Comparison of ENCODE assay signal across 1 cellular context in genomic region chr5:177476531-177477233, GRCh38.
TF ChIP-seq lines count a peak whose summit lies in the region.

No MANE protein-coding gene starts in this region.

TF ChIP-seq in HepG2, 621 proteins besides CTCF, POLR2A, EP300 and RAD21:
- TF ChIP-seq XBP1 (CRISPR knock-in tag; IDR thresholded peaks at IDR 0.05): no peak
- no peak for TF ChIP-seq SETDB1 (CRISPR knock-in tag; IDR thresholded peaks at IDR 0.05; ENCODE audit: borderline replicate concordance)
- no peak for TF ChIP-seq ZNF232 (CRISPR knock-in tag; IDR thresholded peaks at IDR 0.05; ENCODE audit: borderline replicate concordance)
- peak; percentile 17; the same call in 1 of the 2 replicates for TF ChIP-seq ETV5 (CRISPR knock-in tag; IDR thresholded peaks at IDR 0.05; ENCODE audit: borderline replicate concordance)
- 0 out of 2 replicates have a peak, but pooled peaks have one; percentile 23 for TF ChIP-seq NFYC (CRISPR knock-in tag; IDR thresholded peaks at IDR 0.05)
- TF ChIP-seq SP5 (CRISPR knock-in tag; IDR thresholded peaks at IDR 0.05; ENCODE audit: borderline replicate concordance, low read depth): 0 out of 2 replicates have a peak, but pooled peaks have one; percentile 13
- TF ChIP-seq SATB2 (CRISPR knock-in tag; IDR thresholded peaks at IDR 0.05): no peak
- no peak for TF ChIP-seq HOXA7 (CRISPR knock-in tag; IDR thresholded peaks at IDR 0.05)
- no peak for TF ChIP-seq FOXK2 (IDR thresholded peaks at IDR 0.05)
- peak; percentile 77 for TF ChIP-seq ZBTB33 (CRISPR knock-in tag; IDR thresholded peaks at IDR 0.05)
- TF ChIP-seq ZNF33A (CRISPR knock-in tag; IDR thresholded peaks at IDR 0.05; ENCODE audit: borderline replicate concordance): no peak
- TF ChIP-seq SP1 (IDR thresholded peaks at IDR 0.05): no peak
- no peak for TF ChIP-seq SP1 (CRISPR knock-in tag; IDR thresholded peaks at IDR 0.05)
- no peak for TF ChIP-seq GLI4 (CRISPR knock-in tag; IDR thresholded peaks at IDR 0.05; ENCODE audit: borderline replicate concordance)
- no peak for TF ChIP-seq POLR2AphosphoS5 (IDR thresholded peaks at IDR 0.05; ENCODE audit: low read depth, low read length)
- no peak for TF ChIP-seq ZFP36L1 (CRISPR knock-in tag; IDR thresholded peaks at IDR 0.05)
- no peak for TF ChIP-seq KAT2B (IDR thresholded peaks at IDR 0.05; ENCODE audit: borderline replicate concordance, low read depth, low read length)
- TF ChIP-seq ZNF274 (CRISPR knock-in tag; IDR thresholded peaks at IDR 0.05): no peak
- no peak for TF ChIP-seq MEIS1 (CRISPR knock-in tag; IDR thresholded peaks at IDR 0.05; ENCODE audit: borderline replicate concordance)
- TF ChIP-seq MED13 (CRISPR knock-in tag; IDR thresholded peaks at IDR 0.05): no peak
- no peak for TF ChIP-seq PHB2 (IDR thresholded peaks at IDR 0.05; ENCODE audit: partially characterized antibody)
- no peak for TF ChIP-seq HNF4A (CRISPR knock-in tag; IDR thresholded peaks at IDR 0.05)
- no peak for TF ChIP-seq CCAR2 (optimal IDR thresholded peaks at IDR 0.05; ENCODE audit: low read depth, low read length)
- TF ChIP-seq ZNF768 (CRISPR knock-in tag; IDR thresholded peaks at IDR 0.05): peak; percentile 87
- no peak for TF ChIP-seq ZNF589 (CRISPR knock-in tag; conservative IDR thresholded peaks at IDR 0.05)
- TF ChIP-seq PAWR (CRISPR knock-in tag; IDR thresholded peaks at IDR 0.05; ENCODE audit: borderline replicate concordance): no peak
- TF ChIP-seq EED (CRISPR knock-in tag; IDR thresholded peaks at IDR 0.05): no peak
- TF ChIP-seq ZNF557 (CRISPR knock-in tag; IDR thresholded peaks at IDR 0.05): no peak
- TF ChIP-seq ELK4 (CRISPR knock-in tag; IDR thresholded peaks at IDR 0.05; ENCODE audit: borderline replicate concordance): no peak
- TF ChIP-seq ZNF784 (CRISPR knock-in tag; IDR thresholded peaks at IDR 0.05; ENCODE audit: borderline replicate concordance): no peak
- no peak for TF ChIP-seq ZNF3 (CRISPR knock-in tag; IDR thresholded peaks at IDR 0.05)
- no peak for TF ChIP-seq BCL6 (CRISPR knock-in tag; IDR thresholded peaks at IDR 0.05)
